Comparison of ENCODE assay signal across 16 cellular contexts in genomic region chr22:45627489-45628233, GRCh38. TPM values are rescaled to one million over a fixed set of nuclear protein-coding genes. Genes with fewer than 3 reads are reported as not detected.
DNase-seq lines count a peak whose midpoint lies in the region; ATAC-seq and TF ChIP-seq lines count a peak whose summit lies in the region.
"Had no signal": no experiment of that assay in that cellular context is flagged by ENCODE, and none has a peak within 500 bp of the region (broad histone marks: within the 10 kb centered on the region; RNA-seq: fewer than 3 reads in every experiment).

No MANE protein-coding gene starts in this region.

- peaks cover 4% of the 10 kb centered on the region for H3K27me3 ChIP-seq in upper lobe of right lung
- peaks cover 0 to 4% of the 10 kb centered on the region in 2 donors for H3K27me3 ChIP-seq in naive thymus-derived CD4-positive, alpha-beta T cell (ENCODE audit: control insufficient read depth in 2 of 2, insufficient read depth in 2 of 2, low read length in 2 of 2)
- no peaks in the 10 kb centered on the region for H3K27me3 ChIP-seq in CD4-positive, alpha-beta memory T cell (ENCODE audit: insufficient read depth, low read length)

- H3K36me3 Mint-ChIP-seq in naive thymus-derived CD4-positive, alpha-beta T cell: no peaks in the 10 kb centered on the region
- no peaks in the 10 kb centered on the region for H3K36me3 Mint-ChIP-seq in CD4-positive, alpha-beta memory T cell

- CTCF ChIA-PET in naive thymus-derived CD4-positive, alpha-beta T cell (lab: Charles Lee): no interaction called here
- CTCF ChIA-PET in CD4-positive, alpha-beta memory T cell (lab: Charles Lee; ENCODE audit: partially characterized antibody): no interaction called here

- no peaks in the 10 kb centered on the region for H3K9me3 ChIP-seq in upper lobe of right lung
- H3K9me3 ChIP-seq in naive thymus-derived CD4-positive, alpha-beta T cell (ENCODE audit: control insufficient read depth in 2 of 3, low read length in 3 of 3): no peaks in the 10 kb centered on the region
- no peaks in the 10 kb centered on the region for H3K9me3 ChIP-seq in CD4-positive, alpha-beta memory T cell (ENCODE audit: control insufficient read depth in 1 of 2, low read length in 2 of 2)

- POLR2A ChIA-PET in naive thymus-derived CD4-positive, alpha-beta T cell (lab: Charles Lee): no interaction called here
- POLR2A ChIA-PET in CD4-positive, alpha-beta memory T cell (lab: Charles Lee; ENCODE audit: partially characterized antibody): interaction anchor here (0.5 kb wide), 1 partner anchor 32 kb away, joined by 3 read pairs; no protein-coding TSS in a partner anchor

- no peak for TF ChIP-seq CTCF in upper lobe of right lung (IDR thresholded peaks at IDR 0.05)
- no peak for TF ChIP-seq CTCF in foreskin fibroblast (IDR thresholded peaks at IDR 0.05; ENCODE audit: low read depth, low read length)

- peaks cover 0 to 3% (median 0%) of the 10 kb centered on the region in 11 donors for H3K9me3 Mint-ChIP-seq in naive thymus-derived CD4-positive, alpha-beta T cell
- H3K9me3 Mint-ChIP-seq in CD4-positive, alpha-beta memory T cell: no peaks in the 10 kb centered on the region

- DNase-seq in DMS79 (lab: John Stamatoyannopoulos, UW) (peak; percentile 29), NCI-H345 (lab: John Stamatoyannopoulos, UW) (peak; percentile 35), kidney tubule cell (ENCODE audit: low spot score) (peak; percentile 42), upper lobe of right lung (peak; percentile 31), foreskin fibroblast (no peak)
- DNase-seq in naive thymus-derived CD4-positive, alpha-beta T cell: no peak
- no peak for DNase-seq in CD4-positive, alpha-beta memory T cell
- DNase-seq: ACHN, COR-L47, GOT3, MV-4-11, NCI-H187, NCI-H2227 treated with DMSO at 0.1 percent for 48 hours, NCI-H526, PC-3 had no signal

- H3K4me1 ChIP-seq in upper lobe of right lung: peaks cover 3% of the 10 kb centered on the region
- H3K4me1 ChIP-seq in naive thymus-derived CD4-positive, alpha-beta T cell (ENCODE audit: control insufficient read depth in 2 of 2, insufficient read depth in 2 of 2, low read length in 2 of 2): no peaks in the 10 kb centered on the region
- H3K4me1 ChIP-seq in CD4-positive, alpha-beta memory T cell (ENCODE audit: insufficient read depth, low read length): no peaks in the 10 kb centered on the region

- intact Hi-C loops in upper lobe of right lung (cut with DNase I): no loop called here
- intact Hi-C loops in naive thymus-derived CD4-positive, alpha-beta T cell (cut with micrococcal nuclease): no loop called here
- intact Hi-C loops in CD4-positive, alpha-beta memory T cell (cut with micrococcal nuclease): no loop called here

- no peaks in the 10 kb centered on the region for H3K36me3 ChIP-seq in upper lobe of right lung
- H3K36me3 ChIP-seq in naive thymus-derived CD4-positive, alpha-beta T cell (ENCODE audit: control insufficient read depth in 2 of 3, insufficient read depth in 3 of 3, low read length in 3 of 3): no peaks in the 10 kb centered on the region
- H3K36me3 ChIP-seq in CD4-positive, alpha-beta memory T cell (ENCODE audit: insufficient read depth, low read length): no peaks in the 10 kb centered on the region

- H3K4me3 Mint-ChIP-seq in naive thymus-derived CD4-positive, alpha-beta T cell: no peak overlapping the region
- no peak overlapping the region for H3K4me3 Mint-ChIP-seq in CD4-positive, alpha-beta memory T cell

- ATAC-seq in upper lobe of right lung: no peak
- no peak for ATAC-seq in naive thymus-derived CD4-positive, alpha-beta T cell
- ATAC-seq: PC-3 had no signal

- H3K27ac Mint-ChIP-seq in naive thymus-derived CD4-positive, alpha-beta T cell: no peak overlapping the region
- no peak overlapping the region for H3K27ac Mint-ChIP-seq in CD4-positive, alpha-beta memory T cell

- peaks cover 0 to 1% (median 0%) of the 10 kb centered on the region in 7 donors for H3K4me1 Mint-ChIP-seq in naive thymus-derived CD4-positive, alpha-beta T cell
- H3K4me1 Mint-ChIP-seq in CD4-positive, alpha-beta memory T cell: no peaks in the 10 kb centered on the region

- H3K27me3 Mint-ChIP-seq in naive thymus-derived CD4-positive, alpha-beta T cell: peaks cover 28 to 40% (median 34%) of the 10 kb centered on the region in 5 donors
- peaks cover 19 to 32% of the 10 kb centered on the region in 2 donors for H3K27me3 Mint-ChIP-seq in CD4-positive, alpha-beta memory T cell

- H3K27ac ChIP-seq in upper lobe of right lung: no peak overlapping the region
- no peak overlapping the region for H3K27ac ChIP-seq in naive thymus-derived CD4-positive, alpha-beta T cell (ENCODE audit: low read depth, low read length)
- H3K27ac ChIP-seq in CD4-positive, alpha-beta memory T cell (ENCODE audit: low read depth, low read length): no peak overlapping the region
- H3K27ac ChIP-seq: KMS-11 had no signal

- H3K4me3 ChIP-seq in upper lobe of right lung: no peak overlapping the region
- no peak overlapping the region for H3K4me3 ChIP-seq in foreskin fibroblast (ENCODE audit: low read depth in 1 of 2, low read length in 2 of 2)
- no peak overlapping the region for H3K4me3 ChIP-seq in naive thymus-derived CD4-positive, alpha-beta T cell (ENCODE audit: low read length)
- H3K4me3 ChIP-seq in CD4-positive, alpha-beta memory T cell (ENCODE audit: low read length in 2 of 2): no peak overlapping the region

RNA-seq across cellular contexts. Expression of gene ATXN10, which starts 44.0 kb away (rescaled TPM):
- 125 TPM for total RNA-seq in upper lobe of right lung
- 10 to 100 TPM; 64.2 to 85.7 (median 73.1) TPM for total RNA-seq in naive thymus-derived CD4-positive, alpha-beta T cell
- 100 to 1,000 TPM; 102 to 105 TPM for polyA plus RNA-seq in naive thymus-derived CD4-positive, alpha-beta T cell
- total RNA-seq in CD4-positive, alpha-beta memory T cell: 10 to 100 TPM; 61.8 to 69.0 TPM
- polyA plus RNA-seq in CD4-positive, alpha-beta memory T cell: 100 to 1,000 TPM in 1 of 2 donors, 10 to 100 TPM in 1; 83.5 to 102 TPM

Comparison
In these comparisons a context has a peak if more than half of its experiments do, and no peak if none do; other contexts are left out.
1. DNase-seq: peak in DMS79 (single experiment), NCI-H345 (single experiment), kidney tubule cell (single experiment) and upper lobe of right lung (single experiment); none in foreskin fibroblast (0 of 2), naive thymus-derived CD4-positive, alpha-beta T cell (0 of 9) and CD4-positive, alpha-beta memory T cell (0 of 5).